In genomic region chr1:203672354-203672753, GRCh38 we compare ENCODE assay signal across 8 cellular contexts. TPM values are rescaled to one million over a fixed set of nuclear protein-coding genes. Genes with fewer than 3 reads are reported as not detected.
DNase-seq lines count a peak whose midpoint lies in the region; ATAC-seq and TF ChIP-seq lines count a peak whose summit lies in the region.

No MANE protein-coding gene starts in this region.

- H3K36me3 Mint-ChIP-seq in activated naive CD8-positive, alpha-beta T cell: peaks cover 2% of the 10 kb centered on the region

- H3K4me3 Mint-ChIP-seq in activated naive CD8-positive, alpha-beta T cell: peak overlapping the region; percentile 7

- ATAC-seq in HG03175 (IDR thresholded peaks at IDR 0.05; ENCODE audit: unreplicated experiment) (no peak), GM19455 (IDR thresholded peaks at IDR 0.05; ENCODE audit: unreplicated experiment) (no peak)

- H3K9me3 Mint-ChIP-seq in activated naive CD8-positive, alpha-beta T cell (ENCODE audit: low read depth): no peaks in the 10 kb centered on the region

- intact Hi-C loops in cardiac septum (cut with DNase I): loop anchor here (2.0 kb wide), 1 partner anchor 46 kb away; the partner anchor contains the start of gene ATP2B4

- H3K4me3 ChIP-seq in retinal pigment epithelial cell (ENCODE audit: low read length): no peak overlapping the region

- no peaks in the 10 kb centered on the region for H3K27me3 Mint-ChIP-seq in activated naive CD8-positive, alpha-beta T cell

- DNase-seq in GM03348 (ENCODE audit: low spot score): peak; percentile 42
- DNase-seq in cardiac septum (ENCODE audit: low spot score): peak; percentile 84
- DNase-seq in retinal pigment epithelial cell (ENCODE audit: low read depth): peak; percentile 36
- DNase-seq in DMS114 treated with DMSO at 0.1 percent for 48 hours (lab: John Stamatoyannopoulos, UW; ENCODE audit: unreplicated experiment): no peak
- DNase-seq in stimulated activated CD8-positive, alpha-beta memory T cell treated with anti-CD3 and anti-CD28 coated beads, Interleukin-4, amount 100 ng/mL, for 48 hours: no peak

- no peak overlapping the region for H3K27ac Mint-ChIP-seq in activated naive CD8-positive, alpha-beta T cell

- H3K4me1 Mint-ChIP-seq in activated naive CD8-positive, alpha-beta T cell (ENCODE audit: low read depth): peaks cover 52% of the 10 kb centered on the region

- no peak for TF ChIP-seq CTCF in retinal pigment epithelial cell (conservative IDR thresholded peaks at IDR 0.05; ENCODE audit: low read depth, low read length)

RNA-seq across cellular contexts. Expression of gene ATP2B4, which starts 45.7 kb away (rescaled TPM):
- 227 TPM for total RNA-seq in cardiac septum

Comparison
In these comparisons a context has a peak if more than half of its experiments do, and no peak if none do; other contexts are left out.
1. DNase-seq: peak in GM03348 (single experiment), cardiac septum (single experiment) and retinal pigment epithelial cell (single experiment); none in DMS114 treated with DMSO at 0.1 percent for 48 hours (single experiment) and stimulated activated CD8-positive, alpha-beta memory T cell treated with anti-CD3 and anti-CD28 coated beads, Interleukin-4, amount 100 ng/mL, for 48 hours (single experiment).